In the genomic region with DNA sequence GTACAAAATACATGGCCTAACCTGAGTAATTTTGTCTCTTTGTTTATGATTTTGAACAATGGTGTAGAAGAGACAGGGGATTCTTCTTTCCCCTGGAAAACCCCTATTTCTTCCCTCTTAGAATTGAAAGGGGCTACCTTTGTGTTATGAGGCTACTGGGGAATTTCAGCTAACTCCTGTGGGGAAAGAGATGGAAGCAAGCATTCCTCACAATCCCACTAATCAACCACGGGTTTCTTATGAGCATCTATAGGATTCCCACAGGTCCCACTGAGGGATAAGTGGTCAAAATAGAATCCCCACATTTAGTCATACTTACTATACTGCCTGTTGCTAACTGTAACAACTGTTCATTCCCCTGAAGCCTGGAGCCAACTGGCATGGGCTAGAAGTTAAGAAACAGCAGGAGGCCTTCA, we compare ENCODE assay signal across 1 cellular context.
TF ChIP-seq lines count a peak whose summit lies in the region.

No MANE protein-coding gene starts in this region.

TF ChIP-seq in GM12878, 131 proteins besides CTCF, POLR2A, EP300 and RAD21 (continued from another document):
- TF ChIP-seq, protein P1, sequence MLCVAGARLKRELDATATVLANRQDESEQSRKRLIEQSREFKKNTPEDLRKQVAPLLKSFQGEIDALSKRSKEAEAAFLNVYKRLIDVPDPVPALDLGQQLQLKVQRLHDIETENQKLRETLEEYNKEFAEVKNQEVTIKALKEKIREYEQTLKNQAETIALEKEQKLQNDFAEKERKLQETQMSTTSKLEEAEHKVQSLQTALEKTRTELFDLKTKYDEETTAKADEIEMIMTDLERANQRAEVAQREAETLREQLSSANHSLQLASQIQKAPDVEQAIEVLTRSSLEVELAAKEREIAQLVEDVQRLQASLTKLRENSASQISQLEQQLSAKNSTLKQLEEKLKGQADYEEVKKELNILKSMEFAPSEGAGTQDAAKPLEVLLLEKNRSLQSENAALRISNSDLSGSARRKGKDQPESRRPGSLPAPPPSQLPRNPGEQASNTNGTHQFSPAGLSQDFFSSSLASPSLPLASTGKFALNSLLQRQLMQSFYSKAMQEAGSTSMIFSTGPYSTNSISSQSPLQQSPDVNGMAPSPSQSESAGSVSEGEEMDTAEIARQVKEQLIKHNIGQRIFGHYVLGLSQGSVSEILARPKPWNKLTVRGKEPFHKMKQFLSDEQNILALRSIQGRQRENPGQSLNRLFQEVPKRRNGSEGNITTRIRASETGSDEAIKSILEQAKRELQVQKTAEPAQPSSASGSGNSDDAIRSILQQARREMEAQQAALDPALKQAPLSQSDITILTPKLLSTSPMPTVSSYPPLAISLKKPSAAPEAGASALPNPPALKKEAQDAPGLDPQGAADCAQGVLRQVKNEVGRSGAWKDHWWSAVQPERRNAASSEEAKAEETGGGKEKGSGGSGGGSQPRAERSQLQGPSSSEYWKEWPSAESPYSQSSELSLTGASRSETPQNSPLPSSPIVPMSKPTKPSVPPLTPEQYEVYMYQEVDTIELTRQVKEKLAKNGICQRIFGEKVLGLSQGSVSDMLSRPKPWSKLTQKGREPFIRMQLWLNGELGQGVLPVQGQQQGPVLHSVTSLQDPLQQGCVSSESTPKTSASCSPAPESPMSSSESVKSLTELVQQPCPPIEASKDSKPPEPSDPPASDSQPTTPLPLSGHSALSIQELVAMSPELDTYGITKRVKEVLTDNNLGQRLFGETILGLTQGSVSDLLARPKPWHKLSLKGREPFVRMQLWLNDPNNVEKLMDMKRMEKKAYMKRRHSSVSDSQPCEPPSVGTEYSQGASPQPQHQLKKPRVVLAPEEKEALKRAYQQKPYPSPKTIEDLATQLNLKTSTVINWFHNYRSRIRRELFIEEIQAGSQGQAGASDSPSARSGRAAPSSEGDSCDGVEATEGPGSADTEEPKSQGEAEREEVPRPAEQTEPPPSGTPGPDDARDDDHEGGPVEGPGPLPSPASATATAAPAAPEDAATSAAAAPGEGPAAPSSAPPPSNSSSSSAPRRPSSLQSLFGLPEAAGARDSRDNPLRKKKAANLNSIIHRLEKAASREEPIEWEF (IDR thresholded peaks at IDR 0.05; ENCODE audit: insufficient replicate concordance, low read depth, low read length), result peak; percentile 82
- TF ChIP-seq, protein P2, sequence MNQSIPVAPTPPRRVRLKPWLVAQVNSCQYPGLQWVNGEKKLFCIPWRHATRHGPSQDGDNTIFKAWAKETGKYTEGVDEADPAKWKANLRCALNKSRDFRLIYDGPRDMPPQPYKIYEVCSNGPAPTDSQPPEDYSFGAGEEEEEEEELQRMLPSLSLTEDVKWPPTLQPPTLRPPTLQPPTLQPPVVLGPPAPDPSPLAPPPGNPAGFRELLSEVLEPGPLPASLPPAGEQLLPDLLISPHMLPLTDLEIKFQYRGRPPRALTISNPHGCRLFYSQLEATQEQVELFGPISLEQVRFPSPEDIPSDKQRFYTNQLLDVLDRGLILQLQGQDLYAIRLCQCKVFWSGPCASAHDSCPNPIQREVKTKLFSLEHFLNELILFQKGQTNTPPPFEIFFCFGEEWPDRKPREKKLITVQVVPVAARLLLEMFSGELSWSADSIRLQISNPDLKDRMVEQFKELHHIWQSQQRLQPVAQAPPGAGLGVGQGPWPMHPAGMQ (IDR thresholded peaks at IDR 0.05; ENCODE audit: borderline replicate concordance), result no peak
- TF ChIP-seq, protein P3, sequence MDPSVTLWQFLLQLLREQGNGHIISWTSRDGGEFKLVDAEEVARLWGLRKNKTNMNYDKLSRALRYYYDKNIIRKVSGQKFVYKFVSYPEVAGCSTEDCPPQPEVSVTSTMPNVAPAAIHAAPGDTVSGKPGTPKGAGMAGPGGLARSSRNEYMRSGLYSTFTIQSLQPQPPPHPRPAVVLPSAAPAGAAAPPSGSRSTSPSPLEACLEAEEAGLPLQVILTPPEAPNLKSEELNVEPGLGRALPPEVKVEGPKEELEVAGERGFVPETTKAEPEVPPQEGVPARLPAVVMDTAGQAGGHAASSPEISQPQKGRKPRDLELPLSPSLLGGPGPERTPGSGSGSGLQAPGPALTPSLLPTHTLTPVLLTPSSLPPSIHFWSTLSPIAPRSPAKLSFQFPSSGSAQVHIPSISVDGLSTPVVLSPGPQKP (IDR thresholded peaks at IDR 0.05; ENCODE audit: low read depth, low read length), result no peak
- no peak for TF ChIP-seq RFX5 (IDR thresholded peaks at IDR 0.05; ENCODE audit: low read depth, low read length)
- no peak for TF ChIP-seq SMAD5 (IDR thresholded peaks at IDR 0.05; ENCODE audit: low read depth)
- TF ChIP-seq SRF (IDR thresholded peaks at IDR 0.05; ENCODE audit: low read depth in 2 of 2, low read length in 2 of 2), result no peak
- no peak for TF ChIP-seq CBFB (IDR thresholded peaks at IDR 0.05; ENCODE audit: low read depth)
- TF ChIP-seq MXI1 (IDR thresholded peaks at IDR 0.05; ENCODE audit: low read depth, low read length), result no peak
- no peak for TF ChIP-seq BRCA1 (IDR thresholded peaks at IDR 0.05; ENCODE audit: low read depth, low read length)
- TF ChIP-seq, protein P4, sequence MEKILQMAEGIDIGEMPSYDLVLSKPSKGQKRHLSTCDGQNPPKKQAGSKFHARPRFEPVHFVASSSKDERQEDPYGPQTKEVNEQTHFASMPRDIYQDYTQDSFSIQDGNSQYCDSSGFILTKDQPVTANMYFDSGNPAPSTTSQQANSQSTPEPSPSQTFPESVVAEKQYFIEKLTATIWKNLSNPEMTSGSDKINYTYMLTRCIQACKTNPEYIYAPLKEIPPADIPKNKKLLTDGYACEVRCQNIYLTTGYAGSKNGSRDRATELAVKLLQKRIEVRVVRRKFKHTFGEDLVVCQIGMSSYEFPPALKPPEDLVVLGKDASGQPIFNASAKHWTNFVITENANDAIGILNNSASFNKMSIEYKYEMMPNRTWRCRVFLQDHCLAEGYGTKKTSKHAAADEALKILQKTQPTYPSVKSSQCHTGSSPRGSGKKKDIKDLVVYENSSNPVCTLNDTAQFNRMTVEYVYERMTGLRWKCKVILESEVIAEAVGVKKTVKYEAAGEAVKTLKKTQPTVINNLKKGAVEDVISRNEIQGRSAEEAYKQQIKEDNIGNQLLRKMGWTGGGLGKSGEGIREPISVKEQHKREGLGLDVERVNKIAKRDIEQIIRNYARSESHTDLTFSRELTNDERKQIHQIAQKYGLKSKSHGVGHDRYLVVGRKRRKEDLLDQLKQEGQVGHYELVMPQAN (conservative IDR thresholded peaks at IDR 0.05), result no peak
- no peak for TF ChIP-seq MAX (IDR thresholded peaks at IDR 0.05; ENCODE audit: low read depth, low read length)
- TF ChIP-seq NR2C1 (IDR thresholded peaks at IDR 0.05), result no peak
- TF ChIP-seq, protein P5, sequence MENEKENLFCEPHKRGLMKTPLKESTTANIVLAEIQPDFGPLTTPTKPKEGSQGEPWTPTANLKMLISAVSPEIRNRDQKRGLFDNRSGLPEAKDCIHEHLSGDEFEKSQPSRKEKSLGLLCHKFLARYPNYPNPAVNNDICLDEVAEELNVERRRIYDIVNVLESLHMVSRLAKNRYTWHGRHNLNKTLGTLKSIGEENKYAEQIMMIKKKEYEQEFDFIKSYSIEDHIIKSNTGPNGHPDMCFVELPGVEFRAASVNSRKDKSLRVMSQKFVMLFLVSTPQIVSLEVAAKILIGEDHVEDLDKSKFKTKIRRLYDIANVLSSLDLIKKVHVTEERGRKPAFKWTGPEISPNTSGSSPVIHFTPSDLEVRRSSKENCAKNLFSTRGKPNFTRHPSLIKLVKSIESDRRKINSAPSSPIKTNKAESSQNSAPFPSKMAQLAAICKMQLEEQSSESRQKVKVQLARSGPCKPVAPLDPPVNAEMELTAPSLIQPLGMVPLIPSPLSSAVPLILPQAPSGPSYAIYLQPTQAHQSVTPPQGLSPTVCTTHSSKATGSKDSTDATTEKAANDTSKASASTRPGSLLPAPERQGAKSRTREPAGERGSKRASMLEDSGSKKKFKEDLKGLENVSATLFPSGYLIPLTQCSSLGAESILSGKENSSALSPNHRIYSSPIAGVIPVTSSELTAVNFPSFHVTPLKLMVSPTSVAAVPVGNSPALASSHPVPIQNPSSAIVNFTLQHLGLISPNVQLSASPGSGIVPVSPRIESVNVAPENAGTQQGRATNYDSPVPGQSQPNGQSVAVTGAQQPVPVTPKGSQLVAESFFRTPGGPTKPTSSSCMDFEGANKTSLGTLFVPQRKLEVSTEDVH (IDR thresholded peaks at IDR 0.05; ENCODE audit: low read depth, partially characterized antibody), result no peak
- TF ChIP-seq LARP7 (IDR thresholded peaks at IDR 0.05), result no peak
- no peak for TF ChIP-seq E4F1 (IDR thresholded peaks at IDR 0.05; ENCODE audit: borderline replicate concordance, partially characterized antibody)
- 0 out of 4 replicates have a peak, but pooled peaks of 1 of the 2 experiments have one; percentile 21 for TF ChIP-seq BHLHE40 (IDR thresholded peaks at IDR 0.05; ENCODE audit: borderline replicate concordance in 1 of 2, low read depth in 2 of 2, low read length in 1 of 2)
- no peak for TF ChIP-seq ESRRA (IDR thresholded peaks at IDR 0.05; ENCODE audit: low read length)
- TF ChIP-seq SKIL (IDR thresholded peaks at IDR 0.05; ENCODE audit: low read depth, poor library complexity, severe bottlenecking), result peak; percentile 42
- no peak for TF ChIP-seq EGR1 (IDR thresholded peaks at IDR 0.05; ENCODE audit: borderline replicate concordance in 1 of 2, low read depth in 2 of 2, low read length in 2 of 2)
- TF ChIP-seq SUZ12 (IDR thresholded peaks at IDR 0.05; ENCODE audit: unreplicated experiment), result no peak
- TF ChIP-seq, protein P6, sequence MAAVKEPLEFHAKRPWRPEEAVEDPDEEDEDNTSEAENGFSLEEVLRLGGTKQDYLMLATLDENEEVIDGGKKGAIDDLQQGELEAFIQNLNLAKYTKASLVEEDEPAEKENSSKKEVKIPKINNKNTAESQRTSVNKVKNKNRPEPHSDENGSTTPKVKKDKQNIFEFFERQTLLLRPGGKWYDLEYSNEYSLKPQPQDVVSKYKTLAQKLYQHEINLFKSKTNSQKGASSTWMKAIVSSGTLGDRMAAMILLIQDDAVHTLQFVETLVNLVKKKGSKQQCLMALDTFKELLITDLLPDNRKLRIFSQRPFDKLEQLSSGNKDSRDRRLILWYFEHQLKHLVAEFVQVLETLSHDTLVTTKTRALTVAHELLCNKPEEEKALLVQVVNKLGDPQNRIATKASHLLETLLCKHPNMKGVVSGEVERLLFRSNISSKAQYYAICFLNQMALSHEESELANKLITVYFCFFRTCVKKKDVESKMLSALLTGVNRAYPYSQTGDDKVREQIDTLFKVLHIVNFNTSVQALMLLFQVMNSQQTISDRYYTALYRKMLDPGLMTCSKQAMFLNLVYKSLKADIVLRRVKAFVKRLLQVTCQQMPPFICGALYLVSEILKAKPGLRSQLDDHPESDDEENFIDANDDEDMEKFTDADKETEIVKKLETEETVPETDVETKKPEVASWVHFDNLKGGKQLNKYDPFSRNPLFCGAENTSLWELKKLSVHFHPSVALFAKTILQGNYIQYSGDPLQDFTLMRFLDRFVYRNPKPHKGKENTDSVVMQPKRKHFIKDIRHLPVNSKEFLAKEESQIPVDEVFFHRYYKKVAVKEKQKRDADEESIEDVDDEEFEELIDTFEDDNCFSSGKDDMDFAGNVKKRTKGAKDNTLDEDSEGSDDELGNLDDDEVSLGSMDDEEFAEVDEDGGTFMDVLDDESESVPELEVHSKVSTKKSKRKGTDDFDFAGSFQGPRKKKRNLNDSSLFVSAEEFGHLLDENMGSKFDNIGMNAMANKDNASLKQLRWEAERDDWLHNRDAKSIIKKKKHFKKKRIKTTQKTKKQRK (IDR thresholded peaks at IDR 0.05; ENCODE audit: low read depth, low read length), result no peak
- peak; percentile 35 for TF ChIP-seq JUNB (IDR thresholded peaks at IDR 0.05)
- no peak for TF ChIP-seq SUPT20H (IDR thresholded peaks at IDR 0.05; ENCODE audit: borderline replicate concordance, control insufficient read depth, low read depth, low read length)
